Comparison of ENCODE assay signal across 27 cellular contexts in genomic region chr5:6184481-6184880, GRCh38.
"Had no signal": no experiment of that assay in that cellular context is flagged by ENCODE, and none has a peak within 500 bp of the region (broad histone marks: within the 10 kb centered on the region; RNA-seq: fewer than 3 reads in every experiment).

No MANE protein-coding gene starts in this region.

- H3K27me3 Mint-ChIP-seq: stimulated activated naive CD8-positive, alpha-beta T cell treated with anti-CD3 and anti-CD28 coated beads, Interleukin-15, Interleukin-2, amounts not matched to agents 100 ng/mL and 50 ng/mL, for 24 hours had no signal

- ATAC-seq: stimulated activated effector memory CD8-positive, alpha-beta T cell treated with anti-CD3 and anti-CD28 coated beads, Interleukin-12 subunit alpha, Interleukin-12 subunit beta, amount 100 ng/mL, for 72 hours; stimulated activated memory B cell treated with anti-CD40 and anti-IgM and Interleukin-4, amounts not matched to agents 10 μg/mL and 1 μg/mL and 100 μg/mL, for 72 hours; stimulated activated naive B cell treated with anti-CD40 and anti-IgM and Interleukin-4, amounts not matched to agents 10 μg/mL and 1 μg/mL and 100 μg/mL, for 72 hours; stimulated activated naive CD8-positive, alpha-beta T cell treated with anti-CD3 and anti-CD28 coated beads, Interleukin-15, amount 100 ng/mL, for 72 hours; stimulated activated naive CD8-positive, alpha-beta T cell treated with anti-CD3 and anti-CD28 coated beads, Interleukin-15, Interleukin-2, amounts not matched to agents 100 U/mL and 50 U/mL, for 24 hours; upper lobe of right lung had no signal

- H3K36me3 Mint-ChIP-seq: stimulated activated effector memory CD8-positive, alpha-beta T cell treated with anti-CD3 and anti-CD28 coated beads, Interleukin-12 subunit alpha, Interleukin-12 subunit beta, amount 100 ng/mL, for 72 hours; stimulated activated memory B cell treated with anti-CD40 and anti-IgM and Interleukin-4, amounts not matched to agents 10 μg/mL and 1 μg/mL and 100 μg/mL, for 72 hours; type B pancreatic cell had no signal

- H3K4me3 Mint-ChIP-seq: stimulated activated effector memory CD8-positive, alpha-beta T cell treated with anti-CD3 and anti-CD28 coated beads, Interleukin-12 subunit alpha, Interleukin-12 subunit beta, amount 100 ng/mL, for 72 hours; stimulated activated memory B cell treated with anti-CD40 and anti-IgM and Interleukin-4, amounts not matched to agents 10 μg/mL and 1 μg/mL and 100 μg/mL, for 72 hours; stimulated activated naive B cell treated with anti-CD40 and anti-IgM and Interleukin-4, amounts not matched to agents 10 μg/mL and 1 μg/mL and 100 μg/mL, for 72 hours; stimulated activated naive CD8-positive, alpha-beta T cell treated with anti-CD3 and anti-CD28 coated beads, Interleukin-15, amount 100 ng/mL, for 72 hours; stimulated activated naive CD8-positive, alpha-beta T cell treated with anti-CD3 and anti-CD28 coated beads, Interleukin-15, Interleukin-2, amounts not matched to agents 100 ng/mL and 50 ng/mL, for 24 hours; type B pancreatic cell had no signal

- H3K9me3 ChIP-seq: stomach, suprapubic skin, testis, thoracic aorta, thyroid gland, tibial artery, transverse colon, upper lobe of left lung, upper lobe of right lung, uterus had no signal

- DNase-seq: stimulated activated CD4-positive, alpha-beta T cell treated with anti-CD3 and anti-CD28 coated beads, Interleukin-2, amount 100 ng/mL, for 48 hours; stimulated activated CD4-positive, alpha-beta T cell treated with anti-CD3 and anti-CD28 coated beads, Interleukin-4, amount 100 ng/mL, for 1 hour; stimulated activated CD4-positive, alpha-beta T cell treated with anti-CD3 and anti-CD28 coated beads, Interleukin-4, amount 100 ng/mL, for 24 hours; stimulated activated CD4-positive, alpha-beta T cell treated with anti-CD3 and anti-CD28 coated beads, Interleukin-4, amount 100 ng/mL, for 4 hours; stimulated activated CD8-positive, alpha-beta memory T cell treated with anti-CD3 and anti-CD28 coated beads, Interleukin-4, amount 100 ng/mL, for 48 hours; stimulated activated naive B cell treated with anti-CD40 and anti-IgM and Interleukin-4, amounts not matched to agents 10 μg/mL and 1 μg/mL and 100 μg/mL, for 72 hours; stimulated activated naive CD4-positive, alpha-beta T cell; stimulated activated naive CD4-positive, alpha-beta T cell treated with Interleukin-2 at 50 U/mL for 16 hours; stimulated activated naive CD8-positive, alpha-beta T cell treated with anti-CD3 and anti-CD28 coated beads, Interleukin-15, amount 100 ng/mL, for 72 hours; stimulated activated naive CD8-positive, alpha-beta T cell treated with anti-CD3 and anti-CD28 coated beads, Interleukin-15, Interleukin-2, amounts not matched to agents 100 U/mL and 50 U/mL, for 24 hours; stomach; substantia nigra; testis; thyroid gland; tibial artery; transverse colon; trophoblast cell; upper lobe of left lung; upper lobe of right lung; uterus had no signal

- H3K4me1 Mint-ChIP-seq: stimulated activated effector memory CD8-positive, alpha-beta T cell treated with anti-CD3 and anti-CD28 coated beads, Interleukin-12 subunit alpha, Interleukin-12 subunit beta, amount 100 ng/mL, for 72 hours; stimulated activated naive CD8-positive, alpha-beta T cell treated with anti-CD3 and anti-CD28 coated beads, Interleukin-15, amount 100 ng/mL, for 72 hours had no signal

- H3K4me1 ChIP-seq: stomach, suprapubic skin, testis, thyroid gland, tibial artery, tibial nerve, transverse colon, upper lobe of left lung, upper lobe of right lung, uterus had no signal

- H3K36me3 ChIP-seq: stomach, suprapubic skin, thoracic aorta, thyroid gland, tibial artery, tibial nerve, transverse colon, upper lobe of left lung, upper lobe of right lung, uterus had no signal

- H3K27me3 ChIP-seq: testis, thyroid gland, tibial artery, tibial nerve, transverse colon, upper lobe of left lung, upper lobe of right lung, uterus had no signal

- H3K9me3 Mint-ChIP-seq: stimulated activated memory B cell treated with anti-CD40 and anti-IgM and Interleukin-4, amounts not matched to agents 10 μg/mL and 1 μg/mL and 100 μg/mL, for 72 hours; stimulated activated naive CD8-positive, alpha-beta T cell treated with anti-CD3 and anti-CD28 coated beads, Interleukin-15, amount 100 ng/mL, for 72 hours; stimulated activated naive CD8-positive, alpha-beta T cell treated with anti-CD3 and anti-CD28 coated beads, Interleukin-15, Interleukin-2, amounts not matched to agents 100 ng/mL and 50 ng/mL, for 24 hours had no signal

- H3K27ac Mint-ChIP-seq: stimulated activated effector memory CD8-positive, alpha-beta T cell treated with anti-CD3 and anti-CD28 coated beads, Interleukin-12 subunit alpha, Interleukin-12 subunit beta, amount 100 ng/mL, for 72 hours; stimulated activated memory B cell treated with anti-CD40 and anti-IgM and Interleukin-4, amounts not matched to agents 10 μg/mL and 1 μg/mL and 100 μg/mL, for 72 hours; stimulated activated naive B cell treated with anti-CD40 and anti-IgM and Interleukin-4, amounts not matched to agents 10 μg/mL and 1 μg/mL and 100 μg/mL, for 72 hours; stimulated activated naive CD8-positive, alpha-beta T cell treated with anti-CD3 and anti-CD28 coated beads, Interleukin-15, amount 100 ng/mL, for 72 hours; stimulated activated naive CD8-positive, alpha-beta T cell treated with anti-CD3 and anti-CD28 coated beads, Interleukin-15, Interleukin-2, amounts not matched to agents 100 ng/mL and 50 ng/mL, for 24 hours; type B pancreatic cell had no signal

- H3K4me3 ChIP-seq: stomach, suprapubic skin, testis, thoracic aorta, thyroid gland, tibial artery, tibial nerve, transverse colon, upper lobe of left lung, upper lobe of right lung, uterus had no signal

- H3K27ac ChIP-seq: stomach, suprapubic skin, testis, thoracic aorta, thyroid gland, tibial artery, tibial nerve, transverse colon, upper lobe of left lung, upper lobe of right lung, uterus had no signal
